Comparison of ENCODE assay signal across 25 cellular contexts in genomic region chr18:48084041-48084757, GRCh38.
"Had no signal": no experiment of that assay in that cellular context is flagged by ENCODE, and none has a peak within 500 bp of the region (broad histone marks: within the 10 kb centered on the region; RNA-seq: fewer than 3 reads in every experiment).

No MANE protein-coding gene starts in this region.

- FAIRE-seq: endothelial cell of umbilical vein had no signal

- H3K4me1 ChIP-seq: psoas muscle, suprapubic skin, upper lobe of right lung, uterus had no signal

- DNase-seq: dermis blood vessel endothelial cell; effector memory CD4-positive, alpha-beta T cell; esophagus squamous epithelium; foreskin melanocyte; hypothalamus; immature natural killer cell; islet precursor cell; kidney glomerular epithelial cell; naive thymus-derived CD8-positive, alpha-beta T cell; nephron progenitor cell; nucleus accumbens; psoas muscle; right cardiac atrium; stimulated activated CD4-positive, alpha-beta T cell treated with anti-CD3 and anti-CD28 coated beads, Interleukin-12 subunit alpha, Interleukin-12 subunit beta, amount 100 ng/mL, for 4 hours; stimulated activated CD4-positive, alpha-beta T cell treated with anti-CD3 and anti-CD28 coated beads, Interleukin-2, amount 100 ng/mL, for 24 hours; stimulated activated CD4-positive, alpha-beta T cell treated with anti-CD3 and anti-CD28 coated beads, Interleukin-4, amount 100 ng/mL, for 24 hours; upper lobe of right lung; uterus had no signal

- H3K36me3 ChIP-seq: suprapubic skin, transverse colon, upper lobe of right lung, uterus had no signal

- ATAC-seq: naive thymus-derived CD8-positive, alpha-beta T cell; psoas muscle; right cardiac atrium; stimulated activated memory B cell treated with anti-CD40 and anti-IgM and Interleukin-4, amounts not matched to agents 10 μg/mL and 1 μg/mL and 100 μg/mL, for 72 hours; upper lobe of right lung had no signal

- H3K4me3 ChIP-seq: coronary artery, esophagus squamous epithelium, lung, psoas muscle, skin epidermis, suprapubic skin, transverse colon, upper lobe of right lung, uterus had no signal

- H3K9me3 ChIP-seq: esophagus squamous epithelium, psoas muscle, suprapubic skin, transverse colon, upper lobe of right lung, uterus had no signal

- H3K27me3 ChIP-seq: esophagus squamous epithelium, suprapubic skin, transverse colon, upper lobe of right lung, uterus had no signal

- H3K27ac ChIP-seq: coronary artery, psoas muscle, suprapubic skin, upper lobe of right lung, uterus had no signal
